1 cellular context compared by ENCODE assay signal in the genomic region with DNA sequence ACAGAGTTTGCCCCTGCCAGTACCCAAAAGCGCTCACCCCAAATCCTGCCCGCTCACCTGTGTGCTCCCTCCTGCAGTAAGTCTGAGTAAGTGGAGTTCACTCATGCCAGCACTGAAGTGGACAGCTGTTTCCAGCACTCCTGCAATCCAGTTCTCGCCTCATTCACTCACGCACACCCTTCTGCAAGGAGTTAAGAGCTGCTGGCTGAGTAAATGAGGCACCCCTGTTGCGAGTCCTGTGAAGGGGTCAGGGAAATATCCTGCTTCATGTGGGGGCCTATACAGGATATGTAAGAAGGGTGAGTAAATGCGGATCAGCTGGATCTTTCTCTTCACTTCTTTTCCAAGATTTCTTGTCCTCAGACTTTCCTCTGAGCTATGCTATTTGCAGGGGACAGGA.
TF ChIP-seq lines count a peak whose summit lies in the region.

No MANE protein-coding gene starts in this region.

TF ChIP-seq in GM23338, 12 proteins besides CTCF, POLR2A, EP300 and RAD21 (continued from another document):
- TF ChIP-seq, protein P1, sequence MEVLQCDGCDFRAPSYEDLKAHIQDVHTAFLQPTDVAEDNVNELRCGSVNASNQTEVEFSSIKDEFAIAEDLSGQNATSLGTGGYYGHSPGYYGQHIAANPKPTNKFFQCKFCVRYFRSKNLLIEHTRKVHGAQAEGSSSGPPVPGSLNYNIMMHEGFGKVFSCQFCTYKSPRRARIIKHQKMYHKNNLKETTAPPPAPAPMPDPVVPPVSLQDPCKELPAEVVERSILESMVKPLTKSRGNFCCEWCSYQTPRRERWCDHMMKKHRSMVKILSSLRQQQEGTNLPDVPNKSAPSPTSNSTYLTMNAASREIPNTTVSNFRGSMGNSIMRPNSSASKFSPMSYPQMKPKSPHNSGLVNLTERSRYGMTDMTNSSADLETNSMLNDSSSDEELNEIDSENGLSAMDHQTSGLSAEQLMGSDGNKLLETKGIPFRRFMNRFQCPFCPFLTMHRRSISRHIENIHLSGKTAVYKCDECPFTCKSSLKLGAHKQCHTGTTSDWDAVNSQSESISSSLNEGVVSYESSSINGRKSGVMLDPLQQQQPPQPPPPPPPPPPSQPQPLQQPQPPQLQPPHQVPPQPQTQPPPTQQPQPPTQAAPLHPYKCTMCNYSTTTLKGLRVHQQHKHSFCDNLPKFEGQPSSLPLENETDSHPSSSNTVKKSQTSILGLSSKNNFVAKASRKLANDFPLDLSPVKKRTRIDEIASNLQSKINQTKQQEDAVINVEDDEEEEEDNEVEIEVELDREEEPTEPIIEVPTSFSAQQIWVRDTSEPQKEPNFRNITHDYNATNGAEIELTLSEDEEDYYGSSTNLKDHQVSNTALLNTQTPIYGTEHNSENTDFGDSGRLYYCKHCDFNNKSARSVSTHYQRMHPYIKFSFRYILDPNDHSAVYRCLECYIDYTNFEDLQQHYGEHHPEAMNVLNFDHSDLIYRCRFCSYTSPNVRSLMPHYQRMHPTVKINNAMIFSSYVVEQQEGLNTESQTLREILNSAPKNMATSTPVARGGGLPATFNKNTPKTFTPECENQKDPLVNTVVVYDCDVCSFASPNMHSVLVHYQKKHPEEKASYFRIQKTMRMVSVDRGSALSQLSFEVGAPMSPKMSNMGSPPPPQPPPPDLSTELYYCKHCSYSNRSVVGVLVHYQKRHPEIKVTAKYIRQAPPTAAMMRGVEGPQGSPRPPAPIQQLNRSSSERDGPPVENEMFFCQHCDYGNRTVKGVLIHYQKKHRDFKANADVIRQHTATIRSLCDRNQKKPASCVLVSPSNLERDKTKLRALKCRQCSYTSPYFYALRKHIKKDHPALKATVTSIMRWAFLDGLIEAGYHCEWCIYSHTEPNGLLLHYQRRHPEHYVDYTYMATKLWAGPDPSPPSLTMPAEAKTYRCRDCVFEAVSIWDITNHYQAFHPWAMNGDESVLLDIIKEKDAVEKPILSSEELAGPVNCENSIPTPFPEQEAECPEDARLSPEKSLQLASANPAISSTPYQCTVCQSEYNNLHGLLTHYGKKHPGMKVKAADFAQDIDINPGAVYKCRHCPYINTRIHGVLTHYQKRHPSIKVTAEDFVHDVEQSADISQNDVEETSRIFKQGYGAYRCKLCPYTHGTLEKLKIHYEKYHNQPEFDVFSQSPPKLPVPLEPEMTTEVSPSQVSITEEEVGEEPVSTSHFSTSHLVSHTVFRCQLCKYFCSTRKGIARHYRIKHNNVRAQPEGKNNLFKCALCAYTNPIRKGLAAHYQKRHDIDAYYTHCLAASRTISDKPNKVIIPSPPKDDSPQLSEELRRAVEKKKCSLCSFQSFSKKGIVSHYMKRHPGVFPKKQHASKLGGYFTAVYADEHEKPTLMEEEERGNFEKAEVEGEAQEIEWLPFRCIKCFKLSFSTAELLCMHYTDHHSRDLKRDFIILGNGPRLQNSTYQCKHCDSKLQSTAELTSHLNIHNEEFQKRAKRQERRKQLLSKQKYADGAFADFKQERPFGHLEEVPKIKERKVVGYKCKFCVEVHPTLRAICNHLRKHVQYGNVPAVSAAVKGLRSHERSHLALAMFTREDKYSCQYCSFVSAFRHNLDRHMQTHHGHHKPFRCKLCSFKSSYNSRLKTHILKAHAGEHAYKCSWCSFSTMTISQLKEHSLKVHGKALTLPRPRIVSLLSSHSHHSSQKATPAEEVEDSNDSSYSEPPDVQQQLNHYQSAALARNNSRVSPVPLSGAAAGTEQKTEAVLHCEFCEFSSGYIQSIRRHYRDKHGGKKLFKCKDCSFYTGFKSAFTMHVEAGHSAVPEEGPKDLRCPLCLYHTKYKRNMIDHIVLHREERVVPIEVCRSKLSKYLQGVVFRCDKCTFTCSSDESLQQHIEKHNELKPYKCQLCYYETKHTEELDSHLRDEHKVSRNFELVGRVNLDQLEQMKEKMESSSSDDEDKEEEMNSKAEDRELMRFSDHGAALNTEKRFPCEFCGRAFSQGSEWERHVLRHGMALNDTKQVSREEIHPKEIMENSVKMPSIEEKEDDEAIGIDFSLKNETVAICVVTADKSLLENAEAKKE (CRISPR knock-in tag; IDR thresholded peaks at IDR 0.05), result no peak
- no peak for TF ChIP-seq EZH2 (IDR thresholded peaks at IDR 0.05; ENCODE audit: low read depth, unreplicated experiment)
- TF ChIP-seq, protein P2, sequence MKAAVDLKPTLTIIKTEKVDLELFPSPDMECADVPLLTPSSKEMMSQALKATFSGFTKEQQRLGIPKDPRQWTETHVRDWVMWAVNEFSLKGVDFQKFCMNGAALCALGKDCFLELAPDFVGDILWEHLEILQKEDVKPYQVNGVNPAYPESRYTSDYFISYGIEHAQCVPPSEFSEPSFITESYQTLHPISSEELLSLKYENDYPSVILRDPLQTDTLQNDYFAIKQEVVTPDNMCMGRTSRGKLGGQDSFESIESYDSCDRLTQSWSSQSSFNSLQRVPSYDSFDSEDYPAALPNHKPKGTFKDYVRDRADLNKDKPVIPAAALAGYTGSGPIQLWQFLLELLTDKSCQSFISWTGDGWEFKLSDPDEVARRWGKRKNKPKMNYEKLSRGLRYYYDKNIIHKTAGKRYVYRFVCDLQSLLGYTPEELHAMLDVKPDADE (IDR thresholded peaks at IDR 0.05), result no peak
- TF ChIP-seq, protein P3, sequence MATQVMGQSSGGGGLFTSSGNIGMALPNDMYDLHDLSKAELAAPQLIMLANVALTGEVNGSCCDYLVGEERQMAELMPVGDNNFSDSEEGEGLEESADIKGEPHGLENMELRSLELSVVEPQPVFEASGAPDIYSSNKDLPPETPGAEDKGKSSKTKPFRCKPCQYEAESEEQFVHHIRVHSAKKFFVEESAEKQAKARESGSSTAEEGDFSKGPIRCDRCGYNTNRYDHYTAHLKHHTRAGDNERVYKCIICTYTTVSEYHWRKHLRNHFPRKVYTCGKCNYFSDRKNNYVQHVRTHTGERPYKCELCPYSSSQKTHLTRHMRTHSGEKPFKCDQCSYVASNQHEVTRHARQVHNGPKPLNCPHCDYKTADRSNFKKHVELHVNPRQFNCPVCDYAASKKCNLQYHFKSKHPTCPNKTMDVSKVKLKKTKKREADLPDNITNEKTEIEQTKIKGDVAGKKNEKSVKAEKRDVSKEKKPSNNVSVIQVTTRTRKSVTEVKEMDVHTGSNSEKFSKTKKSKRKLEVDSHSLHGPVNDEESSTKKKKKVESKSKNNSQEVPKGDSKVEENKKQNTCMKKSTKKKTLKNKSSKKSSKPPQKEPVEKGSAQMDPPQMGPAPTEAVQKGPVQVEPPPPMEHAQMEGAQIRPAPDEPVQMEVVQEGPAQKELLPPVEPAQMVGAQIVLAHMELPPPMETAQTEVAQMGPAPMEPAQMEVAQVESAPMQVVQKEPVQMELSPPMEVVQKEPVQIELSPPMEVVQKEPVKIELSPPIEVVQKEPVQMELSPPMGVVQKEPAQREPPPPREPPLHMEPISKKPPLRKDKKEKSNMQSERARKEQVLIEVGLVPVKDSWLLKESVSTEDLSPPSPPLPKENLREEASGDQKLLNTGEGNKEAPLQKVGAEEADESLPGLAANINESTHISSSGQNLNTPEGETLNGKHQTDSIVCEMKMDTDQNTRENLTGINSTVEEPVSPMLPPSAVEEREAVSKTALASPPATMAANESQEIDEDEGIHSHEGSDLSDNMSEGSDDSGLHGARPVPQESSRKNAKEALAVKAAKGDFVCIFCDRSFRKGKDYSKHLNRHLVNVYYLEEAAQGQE (IDR thresholded peaks at IDR 0.05; ENCODE audit: unreplicated experiment), result no peak
- TF ChIP-seq EZH2phosphoT487 (IDR thresholded peaks at IDR 0.05; ENCODE audit: unreplicated experiment), result no peak
- no peak for TF ChIP-seq STAT1 (IDR thresholded peaks at IDR 0.05; ENCODE audit: unreplicated experiment)
TF ChIP-seq in GM23338: peak in this region for 0.
